18 cellular contexts compared by ENCODE assay signal in genomic region chr10:126979311-126979710, GRCh38.
DNase-seq lines count a peak whose midpoint lies in the region; ATAC-seq and TF ChIP-seq lines count a peak whose summit lies in the region.
"Had no signal": no experiment of that assay in that cellular context is flagged by ENCODE, and none has a peak within 500 bp of the region (broad histone marks: within the 10 kb centered on the region; RNA-seq: fewer than 3 reads in every experiment).

No MANE protein-coding gene starts in this region.

- H3K4me1 ChIP-seq in endodermal cell (ENCODE audit: control insufficient read depth, insufficient read depth, low read length) (no peaks in the 10 kb centered on the region), trophoblast cell (ENCODE audit: control insufficient read depth in 1 of 2, insufficient read depth in 2 of 2, low read length in 2 of 2) (peaks cover 0 to 5% of the 10 kb centered on the region in 2 experiments), hepatocyte (ENCODE audit: insufficient read depth) (no peaks in the 10 kb centered on the region)
- H3K4me1 ChIP-seq: A549 had no signal

- no peaks in the 10 kb centered on the region for H3K9me2 ChIP-seq in hepatocyte (replicated peaks; ENCODE audit: insufficient read depth)

- no peak overlapping the region for H3K18ac ChIP-seq in trophoblast cell (ENCODE audit: low read length)

- H3K27me3 Mint-ChIP-seq in HFFc6 (ENCODE audit: insufficient read depth), result no peaks in the 10 kb centered on the region
- no peaks in the 10 kb centered on the region for H3K27me3 Mint-ChIP-seq in endodermal cell (ENCODE audit: insufficient read depth)

- DNase-seq in EL (peak; percentile 23), HFFc6 (no peak), endodermal cell (no peak), trophoblast cell (peak; percentile 50 to 70), 8988T (no peak), hepatocyte (ENCODE audit: low spot score) (no peak)
- DNase-seq: AML-193; CD4-positive, alpha-beta memory T cell; DMS153; DMS79; GDM1; H7; KG1 had no signal

- TF ChIP-seq CTCF in HFFc6 (IDR thresholded peaks at IDR 0.05) (no peak), endodermal cell (conservative IDR thresholded peaks at IDR 0.05) (no peak), hepatocyte (IDR thresholded peaks at IDR 0.05; ENCODE audit: poor library complexity) (no peak)

- H4K91ac ChIP-seq in trophoblast cell (ENCODE audit: low read depth, low read length), result no peak overlapping the region

- no peak for ATAC-seq in HG03521 (IDR thresholded peaks at IDR 0.05; ENCODE audit: unreplicated experiment)
- ATAC-seq: A549, GM23338, HCT116 had no signal

- H3K23ac ChIP-seq in trophoblast cell (ENCODE audit: low read length), result no peak overlapping the region

- H3K9me3 Mint-ChIP-seq in HFFc6 (no peaks in the 10 kb centered on the region), endodermal cell (no peaks in the 10 kb centered on the region)
- H3K9me3 Mint-ChIP-seq: CD4-positive, alpha-beta memory T cell; GM23338 had no signal

- H3K79me2 ChIP-seq in trophoblast cell (ENCODE audit: control insufficient read depth, insufficient read depth, low read length, poor library complexity) (no peaks in the 10 kb centered on the region), hepatocyte (peaks cover 6% of the 10 kb centered on the region)

- H2BK12ac ChIP-seq in trophoblast cell (ENCODE audit: low read length), result no peak overlapping the region

- H3K4me3 Mint-ChIP-seq in HFFc6 (no peak overlapping the region), endodermal cell (no peak overlapping the region)
- H3K4me3 Mint-ChIP-seq: CD14-positive monocyte; CD4-positive, alpha-beta memory T cell; GM23338 had no signal

- H3K79me1 ChIP-seq in trophoblast cell (ENCODE audit: low read length), result no peaks in the 10 kb centered on the region

- no peak overlapping the region for H3K27ac ChIP-seq in endodermal cell (ENCODE audit: low read depth, low read length)
- no peak overlapping the region for H3K27ac ChIP-seq in trophoblast cell (ENCODE audit: low read depth, low read length)
- no peak overlapping the region for H3K27ac ChIP-seq in hepatocyte
- H3K27ac ChIP-seq: A549 had no signal

- H2BK5ac ChIP-seq in trophoblast cell (ENCODE audit: low read depth, low read length, poor library complexity), result no peak overlapping the region

- H2AK5ac ChIP-seq in trophoblast cell (ENCODE audit: low read length), result no peak overlapping the region

- H3K9me3 ChIP-seq in endodermal cell (ENCODE audit: control insufficient read depth, low read length), result no peaks in the 10 kb centered on the region
- H3K9me3 ChIP-seq in trophoblast cell (ENCODE audit: insufficient read depth, low read depth, low read length), result no peaks in the 10 kb centered on the region
- no peaks in the 10 kb centered on the region for H3K9me3 ChIP-seq in hepatocyte (ENCODE audit: low read depth)
- H3K9me3 ChIP-seq: A549 had no signal

- H3K4me3 ChIP-seq in endodermal cell (ENCODE audit: low read length) (no peak overlapping the region), trophoblast cell (ENCODE audit: low read depth, low read length) (no peak overlapping the region), hepatocyte (no peak overlapping the region)
- H3K4me3 ChIP-seq: A549, GM23338 had no signal

- H3K27me3 ChIP-seq in endodermal cell (ENCODE audit: control insufficient read depth, insufficient read depth, low read length, poor library complexity, severe bottlenecking), result no peaks in the 10 kb centered on the region
- no peaks in the 10 kb centered on the region for H3K27me3 ChIP-seq in trophoblast cell (ENCODE audit: insufficient read depth, low read length)
- no peaks in the 10 kb centered on the region for H3K27me3 ChIP-seq in hepatocyte

- H2AFZ ChIP-seq in trophoblast cell (ENCODE audit: insufficient read depth, low read length, poor library complexity), result no peak overlapping the region
- no peak overlapping the region for H2AFZ ChIP-seq in hepatocyte
- H2AFZ ChIP-seq: GM23338 had no signal

- H4K20me1 ChIP-seq in hepatocyte (ENCODE audit: insufficient read depth, poor library complexity, severe bottlenecking), result no peaks in the 10 kb centered on the region

- no peak overlapping the region for H4K12ac ChIP-seq in trophoblast cell (ENCODE audit: low read depth, low read length)

- H3K36me3 Mint-ChIP-seq in HFFc6 (ENCODE audit: low read depth) (peaks cover 35% of the 10 kb centered on the region), endodermal cell (ENCODE audit: low read depth) (peaks cover 74% of the 10 kb centered on the region)
- H3K36me3 Mint-ChIP-seq: CD14-positive monocyte; CD4-positive, alpha-beta memory T cell had no signal

- peaks cover 50% of the 10 kb centered on the region for H3K36me3 ChIP-seq in endodermal cell (ENCODE audit: control insufficient read depth, insufficient read depth, low read length)
- H3K36me3 ChIP-seq in trophoblast cell (ENCODE audit: control insufficient read depth in 1 of 2, insufficient read depth in 2 of 2, low read length in 2 of 2), result peaks cover 17 to 26% of the 10 kb centered on the region in 2 experiments
- no peaks in the 10 kb centered on the region for H3K36me3 ChIP-seq in hepatocyte (replicated peaks; ENCODE audit: insufficient read depth, low read depth)

- WGBS in endodermal cell (ENCODE audit: insufficient coverage in 1 of 2, insufficient read length in 1 of 2), 2 experiments, result 92% methylated on average over 1 of the region's 1 CpG; no CpG with 5 or more reads in 1 of the 2 experiments
- WGBS in trophoblast cell (ENCODE audit: extremely low coverage, insufficient coverage, insufficient read length), result no CpG with 5 or more reads among the region's 1 CpG
- WGBS in hepatocyte (ENCODE audit: low lambda C conversion rate, missing lambda C conversion rate), result 93% methylated on average over 1 of the region's 1 CpG

- no peak overlapping the region for H2BK120ac ChIP-seq in trophoblast cell (ENCODE audit: insufficient read depth, low read length, poor library complexity)

- H3K27ac Mint-ChIP-seq in HFFc6 (0 out of 2 replicates have a peak overlapping the region, but pooled peaks have one; percentile 3), endodermal cell (peak overlapping the region; percentile 16)
- H3K27ac Mint-ChIP-seq: CD14-positive monocyte; CD4-positive, alpha-beta memory T cell had no signal

- H3K4me1 Mint-ChIP-seq in HFFc6 (ENCODE audit: low read depth), result peaks cover 30% of the 10 kb centered on the region
- peaks cover 5% of the 10 kb centered on the region for H3K4me1 Mint-ChIP-seq in endodermal cell
- H3K4me1 Mint-ChIP-seq: CD14-positive monocyte; CD4-positive, alpha-beta memory T cell had no signal

- no peak overlapping the region for H3K4ac ChIP-seq in trophoblast cell (ENCODE audit: low read depth, low read length)

- H3K4me2 ChIP-seq in trophoblast cell (ENCODE audit: low read length), result no peak overlapping the region
- H3K4me2 ChIP-seq in hepatocyte, result no peak overlapping the region
- H3K4me2 ChIP-seq: A549, GM23338 had no signal

- H3K9ac ChIP-seq in endodermal cell (ENCODE audit: extremely low read depth, low read length, poor library complexity, severe bottlenecking) (no peak overlapping the region), trophoblast cell (ENCODE audit: low read length) (no peak overlapping the region)

- H3K14ac ChIP-seq in trophoblast cell (ENCODE audit: low read length), result no peak overlapping the region

- no peak overlapping the region for H4K8ac ChIP-seq in trophoblast cell (ENCODE audit: low read depth, low read length)

Comparison
In these comparisons a context has a peak if more than half of its experiments do, and no peak if none do; other contexts are left out.
1. DNase-seq: peak in EL (single experiment) and trophoblast cell (2 of 2); none in HFFc6 (single experiment), endodermal cell (single experiment), 8988T (single experiment) and hepatocyte (single experiment).